In the genomic region with DNA sequence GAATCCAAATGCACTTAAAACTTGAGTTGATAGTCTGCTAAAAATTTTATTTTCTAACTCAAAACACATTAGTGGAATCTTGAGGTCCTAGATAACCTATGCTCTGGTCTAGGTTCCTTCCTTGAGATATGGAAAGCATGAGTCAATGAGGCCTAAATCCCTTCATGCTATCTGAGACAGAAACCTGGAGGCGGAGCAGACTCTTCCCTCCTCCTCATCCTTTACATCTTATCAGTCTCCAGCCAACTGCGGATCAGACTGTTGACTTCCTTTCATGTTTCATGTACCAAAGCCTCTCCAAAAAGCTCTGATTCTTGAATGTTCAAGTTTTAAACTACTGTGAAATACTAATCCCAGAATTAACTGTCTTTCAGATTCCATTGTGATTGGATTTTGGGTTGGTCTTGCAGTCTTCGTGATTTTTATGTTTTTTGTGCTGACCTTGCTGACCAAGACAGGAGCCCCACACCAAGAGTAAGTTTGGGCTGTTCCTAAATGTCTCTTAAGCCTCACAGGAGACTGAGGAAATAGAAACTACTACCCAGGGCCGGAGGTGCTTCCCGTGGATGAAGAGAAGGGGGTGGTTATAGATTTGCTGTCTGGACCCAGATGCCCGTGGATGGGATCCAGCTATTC, we compare ENCODE assay signal across 1 cellular context.
TF ChIP-seq lines count a peak whose summit lies in the region.

No MANE protein-coding gene starts in this region.

TF ChIP-seq in K562, 482 proteins besides CTCF, POLR2A, EP300 and RAD21 (continued from another document and continues in another):
- TF ChIP-seq, protein P1, sequence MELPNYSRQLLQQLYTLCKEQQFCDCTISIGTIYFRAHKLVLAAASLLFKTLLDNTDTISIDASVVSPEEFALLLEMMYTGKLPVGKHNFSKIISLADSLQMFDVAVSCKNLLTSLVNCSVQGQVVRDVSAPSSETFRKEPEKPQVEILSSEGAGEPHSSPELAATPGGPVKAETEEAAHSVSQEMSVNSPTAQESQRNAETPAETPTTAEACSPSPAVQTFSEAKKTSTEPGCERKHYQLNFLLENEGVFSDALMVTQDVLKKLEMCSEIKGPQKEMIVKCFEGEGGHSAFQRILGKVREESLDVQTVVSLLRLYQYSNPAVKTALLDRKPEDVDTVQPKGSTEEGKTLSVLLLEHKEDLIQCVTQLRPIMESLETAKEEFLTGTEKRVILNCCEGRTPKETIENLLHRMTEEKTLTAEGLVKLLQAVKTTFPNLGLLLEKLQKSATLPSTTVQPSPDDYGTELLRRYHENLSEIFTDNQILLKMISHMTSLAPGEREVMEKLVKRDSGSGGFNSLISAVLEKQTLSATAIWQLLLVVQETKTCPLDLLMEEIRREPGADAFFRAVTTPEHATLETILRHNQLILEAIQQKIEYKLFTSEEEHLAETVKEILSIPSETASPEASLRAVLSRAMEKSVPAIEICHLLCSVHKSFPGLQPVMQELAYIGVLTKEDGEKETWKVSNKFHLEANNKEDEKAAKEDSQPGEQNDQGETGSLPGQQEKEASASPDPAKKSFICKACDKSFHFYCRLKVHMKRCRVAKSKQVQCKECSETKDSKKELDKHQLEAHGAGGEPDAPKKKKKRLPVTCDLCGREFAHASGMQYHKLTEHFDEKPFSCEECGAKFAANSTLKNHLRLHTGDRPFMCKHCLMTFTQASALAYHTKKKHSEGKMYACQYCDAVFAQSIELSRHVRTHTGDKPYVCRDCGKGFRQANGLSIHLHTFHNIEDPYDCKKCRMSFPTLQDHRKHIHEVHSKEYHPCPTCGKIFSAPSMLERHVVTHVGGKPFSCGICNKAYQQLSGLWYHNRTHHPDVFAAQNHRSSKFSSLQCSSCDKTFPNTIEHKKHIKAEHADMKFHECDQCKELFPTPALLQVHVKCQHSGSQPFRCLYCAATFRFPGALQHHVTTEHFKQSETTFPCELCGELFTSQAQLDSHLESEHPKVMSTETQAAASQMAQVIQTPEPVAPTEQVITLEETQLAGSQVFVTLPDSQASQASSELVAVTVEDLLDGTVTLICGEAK (IDR thresholded peaks at IDR 0.05) = no peak
- TF ChIP-seq, protein P1 (CRISPR knock-in tag; IDR thresholded peaks at IDR 0.05) = no peak
- TF ChIP-seq CBX1 (IDR thresholded peaks at IDR 0.05; ENCODE audit: low read depth) = no peak
- no peak for TF ChIP-seq DACH1 (IDR thresholded peaks at IDR 0.05; ENCODE audit: partially characterized antibody)
- no peak for TF ChIP-seq POLR3G (IDR thresholded peaks at IDR 0.05; ENCODE audit: extremely low read depth, insufficient read length, insufficient replicate concordance)
- TF ChIP-seq CHD4 (IDR thresholded peaks at IDR 0.05; ENCODE audit: insufficient read depth, insufficient replicate concordance, low read depth, low read length, poor library complexity, severe bottlenecking) = no peak
- no peak for TF ChIP-seq ZNF143 (CRISPR knock-in tag; IDR thresholded peaks at IDR 0.05)
- TF ChIP-seq CBFB (CRISPR knock-in tag; IDR thresholded peaks at IDR 0.05) = no peak
- TF ChIP-seq, protein P2, sequence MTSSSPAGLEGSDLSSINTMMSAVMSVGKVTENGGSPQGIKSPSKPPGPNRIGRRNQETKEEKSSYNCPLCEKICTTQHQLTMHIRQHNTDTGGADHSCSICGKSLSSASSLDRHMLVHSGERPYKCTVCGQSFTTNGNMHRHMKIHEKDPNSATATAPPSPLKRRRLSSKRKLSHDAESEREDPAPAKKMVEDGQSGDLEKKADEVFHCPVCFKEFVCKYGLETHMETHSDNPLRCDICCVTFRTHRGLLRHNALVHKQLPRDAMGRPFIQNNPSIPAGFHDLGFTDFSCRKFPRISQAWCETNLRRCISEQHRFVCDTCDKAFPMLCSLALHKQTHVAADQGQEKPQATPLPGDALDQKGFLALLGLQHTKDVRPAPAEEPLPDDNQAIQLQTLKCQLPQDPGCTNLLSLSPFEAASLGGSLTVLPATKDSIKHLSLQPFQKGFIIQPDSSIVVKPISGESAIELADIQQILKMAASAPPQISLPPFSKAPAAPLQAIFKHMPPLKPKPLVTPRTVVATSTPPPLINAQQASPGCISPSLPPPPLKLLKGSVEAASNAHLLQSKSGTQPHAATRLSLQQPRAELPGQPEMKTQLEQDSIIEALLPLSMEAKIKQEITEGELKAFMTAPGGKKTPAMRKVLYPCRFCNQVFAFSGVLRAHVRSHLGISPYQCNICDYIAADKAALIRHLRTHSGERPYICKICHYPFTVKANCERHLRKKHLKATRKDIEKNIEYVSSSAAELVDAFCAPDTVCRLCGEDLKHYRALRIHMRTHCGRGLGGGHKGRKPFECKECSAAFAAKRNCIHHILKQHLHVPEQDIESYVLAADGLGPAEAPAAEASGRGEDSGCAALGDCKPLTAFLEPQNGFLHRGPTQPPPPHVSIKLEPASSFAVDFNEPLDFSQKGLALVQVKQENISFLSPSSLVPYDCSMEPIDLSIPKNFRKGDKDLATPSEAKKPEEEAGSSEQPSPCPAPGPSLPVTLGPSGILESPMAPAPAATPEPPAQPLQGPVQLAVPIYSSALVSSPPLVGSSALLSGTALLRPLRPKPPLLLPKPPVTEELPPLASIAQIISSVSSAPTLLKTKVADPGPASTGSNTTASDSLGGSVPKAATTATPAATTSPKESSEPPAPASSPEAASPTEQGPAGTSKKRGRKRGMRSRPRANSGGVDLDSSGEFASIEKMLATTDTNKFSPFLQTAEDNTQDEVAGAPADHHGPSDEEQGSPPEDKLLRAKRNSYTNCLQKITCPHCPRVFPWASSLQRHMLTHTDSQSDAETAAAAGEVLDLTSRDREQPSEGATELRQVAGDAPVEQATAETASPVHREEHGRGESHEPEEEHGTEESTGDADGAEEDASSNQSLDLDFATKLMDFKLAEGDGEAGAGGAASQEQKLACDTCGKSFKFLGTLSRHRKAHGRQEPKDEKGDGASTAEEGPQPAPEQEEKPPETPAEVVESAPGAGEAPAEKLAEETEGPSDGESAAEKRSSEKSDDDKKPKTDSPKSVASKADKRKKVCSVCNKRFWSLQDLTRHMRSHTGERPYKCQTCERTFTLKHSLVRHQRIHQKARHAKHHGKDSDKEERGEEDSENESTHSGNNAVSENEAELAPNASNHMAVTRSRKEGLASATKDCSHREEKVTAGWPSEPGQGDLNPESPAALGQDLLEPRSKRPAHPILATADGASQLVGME (CRISPR knock-in tag; IDR thresholded peaks at IDR 0.05) = 0 out of 2 replicates have a peak, but pooled peaks have one; percentile 66
- TF ChIP-seq SIN3A (IDR thresholded peaks at IDR 0.05; ENCODE audit: borderline replicate concordance in 2 of 2, control insufficient read depth in 1 of 2, low read depth in 2 of 2, low read length in 2 of 2) = no peak
- no peak for TF ChIP-seq SAFB2 (IDR thresholded peaks at IDR 0.05; ENCODE audit: borderline replicate concordance, low read depth, low read length, severe bottlenecking)
- TF ChIP-seq EP400 (IDR thresholded peaks at IDR 0.05) = peak; percentile 13; the same call in 1 of the 2 replicates
- peak; percentile 99 for TF ChIP-seq SMAD4 (CRISPR knock-in tag; conservative IDR thresholded peaks at IDR 0.05)
- TF ChIP-seq GABPB1 (CRISPR knock-in tag; IDR thresholded peaks at IDR 0.05) = 0 out of 2 replicates have a peak, but pooled peaks have one; percentile 17
- TF ChIP-seq, protein P3, sequence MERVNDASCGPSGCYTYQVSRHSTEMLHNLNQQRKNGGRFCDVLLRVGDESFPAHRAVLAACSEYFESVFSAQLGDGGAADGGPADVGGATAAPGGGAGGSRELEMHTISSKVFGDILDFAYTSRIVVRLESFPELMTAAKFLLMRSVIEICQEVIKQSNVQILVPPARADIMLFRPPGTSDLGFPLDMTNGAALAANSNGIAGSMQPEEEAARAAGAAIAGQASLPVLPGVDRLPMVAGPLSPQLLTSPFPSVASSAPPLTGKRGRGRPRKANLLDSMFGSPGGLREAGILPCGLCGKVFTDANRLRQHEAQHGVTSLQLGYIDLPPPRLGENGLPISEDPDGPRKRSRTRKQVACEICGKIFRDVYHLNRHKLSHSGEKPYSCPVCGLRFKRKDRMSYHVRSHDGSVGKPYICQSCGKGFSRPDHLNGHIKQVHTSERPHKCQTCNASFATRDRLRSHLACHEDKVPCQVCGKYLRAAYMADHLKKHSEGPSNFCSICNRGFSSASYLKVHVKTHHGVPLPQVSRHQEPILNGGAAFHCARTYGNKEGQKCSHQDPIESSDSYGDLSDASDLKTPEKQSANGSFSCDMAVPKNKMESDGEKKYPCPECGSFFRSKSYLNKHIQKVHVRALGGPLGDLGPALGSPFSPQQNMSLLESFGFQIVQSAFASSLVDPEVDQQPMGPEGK (CRISPR knock-in tag; IDR thresholded peaks at IDR 0.05; ENCODE audit: borderline replicate concordance) = no peak
- TF ChIP-seq, protein P4, sequence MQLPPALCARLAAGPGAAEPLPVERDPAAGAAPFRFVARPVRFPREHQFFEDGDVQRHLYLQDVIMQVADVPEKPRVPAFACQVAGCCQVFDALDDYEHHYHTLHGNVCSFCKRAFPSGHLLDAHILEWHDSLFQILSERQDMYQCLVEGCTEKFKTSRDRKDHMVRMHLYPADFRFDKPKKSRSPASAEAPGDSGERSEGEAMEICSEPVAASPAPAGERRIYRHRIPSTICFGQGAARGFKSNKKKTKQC (CRISPR knock-in tag; IDR thresholded peaks at IDR 0.05) = no peak
- no peak for TF ChIP-seq ZNF23 (CRISPR knock-in tag; IDR thresholded peaks at IDR 0.05)
- TF ChIP-seq PHB2 (IDR thresholded peaks at IDR 0.05; ENCODE audit: low read depth) = peak; percentile 81
- TF ChIP-seq ZNF766 (CRISPR knock-in tag; conservative IDR thresholded peaks at IDR 0.05) = peak; percentile 68; the same call in 1 of the 2 replicates
- no peak; the same call in 1 of the 2 replicates for TF ChIP-seq MAFG (tag; conservative IDR thresholded peaks at IDR 0.05)
- no peak for TF ChIP-seq RBM34 (IDR thresholded peaks at IDR 0.05; ENCODE audit: borderline replicate concordance, insufficient read depth, low read length)
- TF ChIP-seq XRCC3 (IDR thresholded peaks at IDR 0.05) = no peak
- 0 out of 2 replicates have a peak, but pooled peaks have one; percentile 21 for TF ChIP-seq MEF2A (IDR thresholded peaks at IDR 0.05; ENCODE audit: control insufficient read depth, low read depth, low read length)
- TF ChIP-seq, protein P5, sequence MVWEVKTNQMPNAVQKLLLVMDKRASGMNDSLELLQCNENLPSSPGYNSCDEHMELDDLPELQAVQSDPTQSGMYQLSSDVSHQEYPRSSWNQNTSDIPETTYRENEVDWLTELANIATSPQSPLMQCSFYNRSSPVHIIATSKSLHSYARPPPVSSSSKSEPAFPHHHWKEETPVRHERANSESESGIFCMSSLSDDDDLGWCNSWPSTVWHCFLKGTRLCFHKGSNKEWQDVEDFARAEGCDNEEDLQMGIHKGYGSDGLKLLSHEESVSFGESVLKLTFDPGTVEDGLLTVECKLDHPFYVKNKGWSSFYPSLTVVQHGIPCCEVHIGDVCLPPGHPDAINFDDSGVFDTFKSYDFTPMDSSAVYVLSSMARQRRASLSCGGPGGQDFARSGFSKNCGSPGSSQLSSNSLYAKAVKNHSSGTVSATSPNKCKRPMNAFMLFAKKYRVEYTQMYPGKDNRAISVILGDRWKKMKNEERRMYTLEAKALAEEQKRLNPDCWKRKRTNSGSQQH (CRISPR knock-in tag; IDR thresholded peaks at IDR 0.05) = 0 out of 2 replicates have a peak, but pooled peaks have one; percentile 16
- TF ChIP-seq KLF6 (CRISPR knock-in tag; IDR thresholded peaks at IDR 0.05; ENCODE audit: borderline replicate concordance) = peak; percentile 52; the same call in 1 of the 2 replicates
- peak; percentile 99 for TF ChIP-seq ARID1B (IDR thresholded peaks at IDR 0.05)
- TF ChIP-seq ZNF212 (CRISPR knock-in tag; IDR thresholded peaks at IDR 0.05) = no peak
- no peak for TF ChIP-seq PYGO2 (tag; IDR thresholded peaks at IDR 0.05)
- TF ChIP-seq BRF1 (IDR thresholded peaks at IDR 0.05; ENCODE audit: borderline replicate concordance, extremely low read depth, insufficient read length) = no peak
- TF ChIP-seq ZNF165 (CRISPR knock-in tag; IDR thresholded peaks at IDR 0.05; ENCODE audit: borderline replicate concordance) = no peak
- peak; percentile 86 for TF ChIP-seq ZNF175 (CRISPR knock-in tag; IDR thresholded peaks at IDR 0.05; ENCODE audit: low read depth)
- TF ChIP-seq GATAD2B (IDR thresholded peaks at IDR 0.05; ENCODE audit: borderline replicate concordance) = peak; percentile 77; the same call in 1 of the 2 replicates
- TF ChIP-seq, protein P6, sequence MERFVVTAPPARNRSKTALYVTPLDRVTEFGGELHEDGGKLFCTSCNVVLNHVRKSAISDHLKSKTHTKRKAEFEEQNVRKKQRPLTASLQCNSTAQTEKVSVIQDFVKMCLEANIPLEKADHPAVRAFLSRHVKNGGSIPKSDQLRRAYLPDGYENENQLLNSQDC (CRISPR knock-in tag; IDR thresholded peaks at IDR 0.05) = 0 out of 2 replicates have a peak, but pooled peaks have one; percentile 40
- no peak for TF ChIP-seq GATAD2A (IDR thresholded peaks at IDR 0.05)
